ENCODE assay signal across 8 cellular contexts in genomic region chr1:100868364-100868995, GRCh38. TPM values are rescaled to one million over a fixed set of nuclear protein-coding genes. Genes with fewer than 3 reads are reported as not detected.
DNase-seq lines count a peak whose midpoint lies in the region; ATAC-seq and TF ChIP-seq lines count a peak whose summit lies in the region.

No MANE protein-coding gene starts in this region.

- H3F3A ChIP-seq in PC-3 (ENCODE audit: low read length, unreplicated experiment) = no peaks in the 10 kb centered on the region

- intact Hi-C loops in PC-3 (cut with micrococcal nuclease) (loop anchor here (1.0 to 5.0 kb wide), 2 partner anchors 405 to 1061 kb away; no protein-coding TSS in a partner anchor), prostate gland (cut with DNase I) (loop anchor here (5.0 kb wide), 2 partner anchors 406 to 1061 kb away; no protein-coding TSS in a partner anchor)

- TF ChIP-seq CTCF in AG10803 (conservative IDR thresholded peaks at IDR 0.05; ENCODE audit: low read length) (peak; percentile 65), PC-3 (conservative IDR thresholded peaks at IDR 0.05; ENCODE audit: low read depth, low read length) (peak; percentile 82), prostate gland (IDR thresholded peaks at IDR 0.05) (peak; percentile 34 to 73 (median 67))

- H3K9me3 ChIP-seq in PC-3 (ENCODE audit: low read length) = no peaks in the 10 kb centered on the region
- H3K9me3 ChIP-seq in prostate gland = no peaks in the 10 kb centered on the region

- no peaks in the 10 kb centered on the region for H3K9me2 ChIP-seq in PC-3 (replicated peaks; ENCODE audit: low read length)

- no peak for TF ChIP-seq POLR2A in erythroblast (IDR thresholded peaks at IDR 0.05; ENCODE audit: low read length)
- no peak for TF ChIP-seq POLR2A in prostate gland (IDR thresholded peaks at IDR 0.05)

- H3K4me3 ChIP-seq in AG10803 (ENCODE audit: low read length) (no peak overlapping the region), PC-3 (ENCODE audit: low read length) (peak overlapping the region; percentile 51; the same call in 1 of the 2 replicates), prostate gland (no peak overlapping the region)

- ATAC-seq in GM18909 (IDR thresholded peaks at IDR 0.05; ENCODE audit: poor library complexity, unreplicated experiment) (peak; percentile 42), PC-3 (peak; percentile 70), HG02970 (IDR thresholded peaks at IDR 0.05; ENCODE audit: low FRiP score, unreplicated experiment) (no peak), GM18517 (IDR thresholded peaks at IDR 0.05; ENCODE audit: unreplicated experiment) (no peak), GM19455 (IDR thresholded peaks at IDR 0.05; ENCODE audit: unreplicated experiment) (no peak)

- peaks cover 11% of the 10 kb centered on the region for H3K4me1 ChIP-seq in PC-3 (ENCODE audit: insufficient read depth, low read length)
- no peaks in the 10 kb centered on the region for H3K4me1 ChIP-seq in prostate gland (replicated peaks)

- H3K36me3 ChIP-seq in PC-3 (ENCODE audit: low read depth, low read length) = no peaks in the 10 kb centered on the region
- H3K36me3 ChIP-seq in prostate gland = no peaks in the 10 kb centered on the region

- H4K20me1 ChIP-seq in PC-3 (ENCODE audit: low read length) = no peaks in the 10 kb centered on the region

- no peak overlapping the region for H3K27ac ChIP-seq in PC-3 (ENCODE audit: low read length)
- H3K27ac ChIP-seq in prostate gland = no peak overlapping the region

- DNase-seq in AG10803 (ENCODE audit: low read depth) (peak; percentile 54), PC-3 (peak; percentile 70), erythroblast (lab: John Stamatoyannopoulos, UW) (peak; percentile 35 to 67), prostate gland (ENCODE audit: low spot score) (no peak)

- peak overlapping the region; percentile 78 for H2AFZ ChIP-seq in PC-3 (ENCODE audit: low read length)

- POLR2A ChIA-PET in PC-3 (lab: Charles Lee; ENCODE audit: unreplicated experiment) = no interaction called here

- CTCF ChIA-PET in PC-3 (lab: Charles Lee) = interaction anchor here (0.6 to 1.2 kb wide), 7 partner anchors 33 to 579 kb away, joined by 3 to 12 read pairs (median 4); no protein-coding TSS in a partner anchor

- H3K79me2 ChIP-seq in PC-3 (ENCODE audit: low read length) = no peaks in the 10 kb centered on the region

- no peak overlapping the region for H3K9ac ChIP-seq in PC-3 (ENCODE audit: low read length)

- H3K27me3 ChIP-seq in PC-3 (ENCODE audit: low read length) (no peaks in the 10 kb centered on the region), prostate gland (replicated peaks; ENCODE audit: insufficient read depth) (no peaks in the 10 kb centered on the region)

- no TSS peak for BruUV-seq in PC-3 (replicated peaks; lab: Mats Ljungman, UMichigan)

- WGBS in prostate gland = 10% methylated on average over 7 of the region's 7 CpGs

- H3K4me2 ChIP-seq in PC-3 (ENCODE audit: low read length) = peak overlapping the region; percentile 80

RNA-seq across cellular contexts. Expression of gene EXTL2, which starts 26.2 kb away (rescaled TPM):
- total RNA-seq in PC-3 (2014; rRNA removed) (6.4 and 7.5 TPM in 2 replicates), prostate gland (10 to 100 TPM; 11.8 to 17.5 TPM)

RNA-seq across cellular contexts. Expression of gene SLC30A7, which starts 27.4 kb away (rescaled TPM):
- 20.4 and 24.0 TPM in 2 replicates for total RNA-seq in PC-3 (2014; rRNA removed)
- total RNA-seq in prostate gland = 10 to 100 TPM; 19.8 to 31.0 TPM

Comparison
In these comparisons a context has a peak if more than half of its experiments do, and no peak if none do; other contexts are left out.
1. ATAC-seq: peak in GM18909 (single experiment) and PC-3 (single experiment); none in HG02970 (single experiment), GM18517 (single experiment) and GM19455 (single experiment).
2. Peak in every context shown above with its lines, with median percentiles within 50 percentile points of each other: CTCF ChIP-seq.